Comparison of ENCODE assay signal across 20 cellular contexts in genomic region chr13:91158015-91158390, GRCh38.
A peak's percentile ranks its signal among the peaks of the same experiment; 100 is the strongest.
DNase-seq lines count a peak whose midpoint lies in the region; ATAC-seq and TF ChIP-seq lines count a peak whose summit lies in the region.
"Had no signal": no experiment of that assay in that cellular context is flagged by ENCODE, and none has a peak within 500 bp of the region (broad histone marks: within the 10 kb centered on the region; RNA-seq: fewer than 3 reads in every experiment).

No MANE protein-coding gene starts in this region.

- peaks cover 16% of the 10 kb centered on the region for H3K4me1 Mint-ChIP-seq in chondrocyte (ENCODE audit: low read depth)
- H3K4me1 Mint-ChIP-seq in stimulated activated effector memory CD8-positive, alpha-beta T cell treated with anti-CD3 and anti-CD28 coated beads, Interleukin-12 subunit alpha, Interleukin-12 subunit beta, amount 100 ng/mL, for 72 hours: no peaks in the 10 kb centered on the region
- no peaks in the 10 kb centered on the region for H3K4me1 Mint-ChIP-seq in CD8-positive, alpha-beta memory T cell
- H3K4me1 Mint-ChIP-seq: activated naive CD4-positive, alpha-beta T cell treated with anti-CD3 and anti-CD28 coated beads, Interleukin-2, amount 10 ng/mL, durations not matched to agents 7 days and 5 days had no signal

- POLR2A ChIA-PET in CD8-positive, alpha-beta memory T cell (lab: Charles Lee): no interaction called here

- no peaks in the 10 kb centered on the region for H3K36me3 Mint-ChIP-seq in chondrocyte (ENCODE audit: low read depth)
- no peaks in the 10 kb centered on the region for H3K36me3 Mint-ChIP-seq in stimulated activated effector memory CD8-positive, alpha-beta T cell treated with anti-CD3 and anti-CD28 coated beads, Interleukin-12 subunit alpha, Interleukin-12 subunit beta, amount 100 ng/mL, for 72 hours
- no peaks in the 10 kb centered on the region for H3K36me3 Mint-ChIP-seq in CD8-positive, alpha-beta memory T cell
- H3K36me3 Mint-ChIP-seq: activated naive CD4-positive, alpha-beta T cell treated with anti-CD3 and anti-CD28 coated beads, Interleukin-2, amount 10 ng/mL, durations not matched to agents 7 days and 5 days had no signal

- H3K27ac Mint-ChIP-seq in chondrocyte (ENCODE audit: unreplicated experiment): no peak overlapping the region
- H3K27ac Mint-ChIP-seq in stimulated activated effector memory CD8-positive, alpha-beta T cell treated with anti-CD3 and anti-CD28 coated beads, Interleukin-12 subunit alpha, Interleukin-12 subunit beta, amount 100 ng/mL, for 72 hours: no peak overlapping the region
- H3K27ac Mint-ChIP-seq in CD8-positive, alpha-beta memory T cell: no peak overlapping the region
- H3K27ac Mint-ChIP-seq: activated naive CD4-positive, alpha-beta T cell treated with anti-CD3 and anti-CD28 coated beads, Interleukin-2, amount 10 ng/mL, durations not matched to agents 7 days and 5 days; dendritic cell treated with granulocyte-macrophage colony-stimulating factor and Interleukin-4, amounts not matched to agents 40 ng/mL and 50 ng/mL, for 4 days had no signal

- no peaks in the 10 kb centered on the region for H3K4me1 ChIP-seq in CD8-positive, alpha-beta memory T cell (ENCODE audit: insufficient read depth, low read length)
- H3K4me1 ChIP-seq: BLaER1, gastrocnemius medialis, HAP-1, psoas muscle had no signal

- no peak overlapping the region for H3K4me3 ChIP-seq in CD8-positive, alpha-beta memory T cell (ENCODE audit: low read length)
- H3K4me3 ChIP-seq: BLaER1, gastrocnemius medialis, HAP-1, psoas muscle had no signal

- H3K4me3 Mint-ChIP-seq in chondrocyte (ENCODE audit: unreplicated experiment): no peak overlapping the region
- H3K4me3 Mint-ChIP-seq in stimulated activated effector memory CD8-positive, alpha-beta T cell treated with anti-CD3 and anti-CD28 coated beads, Interleukin-12 subunit alpha, Interleukin-12 subunit beta, amount 100 ng/mL, for 72 hours: no peak overlapping the region
- no peak overlapping the region for H3K4me3 Mint-ChIP-seq in CD8-positive, alpha-beta memory T cell
- H3K4me3 Mint-ChIP-seq: activated naive CD4-positive, alpha-beta T cell treated with anti-CD3 and anti-CD28 coated beads, Interleukin-2, amount 10 ng/mL, durations not matched to agents 7 days and 5 days; dendritic cell treated with granulocyte-macrophage colony-stimulating factor and Interleukin-4, amounts not matched to agents 40 ng/mL and 50 ng/mL, for 4 days had no signal

- no peak overlapping the region for H3K27ac ChIP-seq in CD8-positive, alpha-beta memory T cell (ENCODE audit: low read depth, low read length)
- H3K27ac ChIP-seq: BLaER1, epithelial cell of prostate, gastrocnemius medialis, psoas muscle had no signal

- H3K27me3 Mint-ChIP-seq in chondrocyte (ENCODE audit: low read depth): peaks cover 2% of the 10 kb centered on the region
- peaks cover 2 to 12% of the 10 kb centered on the region in 2 donors for H3K27me3 Mint-ChIP-seq in CD8-positive, alpha-beta memory T cell
- H3K27me3 Mint-ChIP-seq: activated naive CD4-positive, alpha-beta T cell treated with anti-CD3 and anti-CD28 coated beads, Interleukin-2, amount 10 ng/mL, durations not matched to agents 7 days and 5 days had no signal

- TF ChIP-seq CTCF in GM12872 (IDR thresholded peaks at IDR 0.05; ENCODE audit: insufficient read depth, low read depth, low read length): peak; percentile 16; the same call in 1 of the 3 replicates
- peak; percentile 88 for TF ChIP-seq CTCF in chondrocyte (IDR thresholded peaks at IDR 0.05)

- CTCF ChIA-PET in CD8-positive, alpha-beta memory T cell (lab: Charles Lee): no interaction called here

- no peak for ATAC-seq in GM19035 (IDR thresholded peaks at IDR 0.05; ENCODE audit: unreplicated experiment)
- no peak for ATAC-seq in stimulated activated effector memory CD8-positive, alpha-beta T cell treated with anti-CD3 and anti-CD28 coated beads, Interleukin-12 subunit alpha, Interleukin-12 subunit beta, amount 100 ng/mL, for 72 hours
- ATAC-seq: gastrocnemius medialis, psoas muscle had no signal

- DNase-seq in NCI-H69 (lab: John Stamatoyannopoulos, UW) (peak; percentile 23), chondrocyte (ENCODE audit: low spot score) (no peak), renal cortical epithelial cell (ENCODE audit: low read depth) (peak; percentile 40)
- no peak for DNase-seq in stimulated activated effector memory CD8-positive, alpha-beta T cell treated with anti-CD3 and anti-CD28 coated beads, Interleukin-12 subunit alpha, Interleukin-12 subunit beta, amount 100 ng/mL, for 72 hours (ENCODE audit: low spot score in 2 of 2)
- DNase-seq in CD8-positive, alpha-beta memory T cell: no peak
- DNase-seq: activated CD4-positive, alpha-beta T cell treated with anti-CD3 and anti-CD28 coated beads, Interleukin-2, amount 50 U/mL, for 1 hour; activated naive CD4-positive, alpha-beta T cell treated with anti-CD3 and anti-CD28 coated beads, Interleukin-2, amount 10 ng/mL, durations not matched to agents 7 days and 5 days; activated T-cell treated with anti-CD3 and anti-CD28 coated beads for 4 hours; DMS79; gastrocnemius medialis; NCI-H1436 treated with DMSO at 0.1 percent for 48 hours; NCI-H226; psoas muscle; T-helper 9 cell had no signal

- no peaks in the 10 kb centered on the region for H3K27me3 ChIP-seq in CD8-positive, alpha-beta memory T cell (ENCODE audit: insufficient read depth, low read length, poor library complexity, severe bottlenecking)
- H3K27me3 ChIP-seq: BLaER1 had no signal

- H3K36me3 ChIP-seq in CD8-positive, alpha-beta memory T cell (ENCODE audit: insufficient read depth, low read length): no peaks in the 10 kb centered on the region
- H3K36me3 ChIP-seq: BLaER1, gastrocnemius medialis, HAP-1 had no signal

- H3K9me3 ChIP-seq in CD8-positive, alpha-beta memory T cell (ENCODE audit: low read length): no peaks in the 10 kb centered on the region
- H3K9me3 ChIP-seq: BLaER1, gastrocnemius medialis, HAP-1, psoas muscle had no signal

- peaks cover 3% of the 10 kb centered on the region for H3K9me3 Mint-ChIP-seq in chondrocyte (ENCODE audit: low read depth)
- no peaks in the 10 kb centered on the region for H3K9me3 Mint-ChIP-seq in stimulated activated effector memory CD8-positive, alpha-beta T cell treated with anti-CD3 and anti-CD28 coated beads, Interleukin-12 subunit alpha, Interleukin-12 subunit beta, amount 100 ng/mL, for 72 hours
- peaks cover 0 to 1% (median 0%) of the 10 kb centered on the region in 5 donors for H3K9me3 Mint-ChIP-seq in CD8-positive, alpha-beta memory T cell
- H3K9me3 Mint-ChIP-seq: activated naive CD4-positive, alpha-beta T cell treated with anti-CD3 and anti-CD28 coated beads, Interleukin-2, amount 10 ng/mL, durations not matched to agents 7 days and 5 days; dendritic cell treated with granulocyte-macrophage colony-stimulating factor and Interleukin-4, amounts not matched to agents 40 ng/mL and 50 ng/mL, for 4 days had no signal

Comparison
In these comparisons a context has a peak if more than half of its experiments do, and no peak if none do; other contexts are left out.
1. DNase-seq: peak in NCI-H69 (single experiment) and renal cortical epithelial cell (single experiment); none in chondrocyte (single experiment), stimulated activated effector memory CD8-positive, alpha-beta T cell treated with anti-CD3 and anti-CD28 coated beads, Interleukin-12 subunit alpha, Interleukin-12 subunit beta, amount 100 ng/mL, for 72 hours (0 of 2) and CD8-positive, alpha-beta memory T cell (0 of 5).